Comparison of ENCODE assay signal across 16 cellular contexts in the genomic region with DNA sequence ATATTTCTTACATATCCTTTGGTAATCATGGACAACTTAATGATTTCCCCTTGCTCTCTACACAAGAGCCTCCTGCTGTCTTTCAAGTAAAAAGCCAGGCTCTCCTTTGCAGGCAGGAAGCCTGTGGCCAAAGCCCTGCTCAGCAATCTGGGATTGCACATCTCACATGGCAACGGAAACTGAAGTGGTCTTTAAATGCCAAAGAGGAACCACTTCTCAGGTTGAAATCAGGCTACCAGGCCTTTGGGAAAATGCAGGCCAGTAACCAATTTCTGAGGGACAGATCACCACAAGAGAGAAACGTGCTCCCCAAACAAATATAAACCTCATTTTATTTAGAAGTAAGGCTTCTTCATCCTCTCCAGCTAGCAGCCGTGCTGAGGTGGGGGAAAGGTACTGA.
DNase-seq lines count a peak whose midpoint lies in the region; ATAC-seq and TF ChIP-seq lines count a peak whose summit lies in the region.
"Had no signal": no experiment of that assay in that cellular context is flagged by ENCODE, and none has a peak within 500 bp of the region (broad histone marks: within the 10 kb centered on the region; RNA-seq: fewer than 3 reads in every experiment).

No MANE protein-coding gene starts in this region.

- intact Hi-C loops in natural killer cell (cut with micrococcal nuclease) = no loop called here

- no peak overlapping the region for H3K4me3 ChIP-seq in Peyer's patch
- H3K4me3 ChIP-seq: hepatocyte had no signal

- H3K27me3 ChIP-seq in Peyer's patch = no peaks in the 10 kb centered on the region
- H3K27me3 ChIP-seq: hepatocyte had no signal

- H3K4me1 Mint-ChIP-seq in natural killer cell treated with Interleukin-12 subunit alpha and Interleukin-12 subunit beta and Interleukin-15 and Interleukin-18, amount 100 ng/mL, for 72 hours (ENCODE audit: low read depth in 2 of 2) = peaks cover 25 to 34% of the 10 kb centered on the region in 2 donors
- H3K4me1 Mint-ChIP-seq in natural killer cell (peaks cover 15 to 36% of the 10 kb centered on the region in 2 donors), glutamatergic neuron (ENCODE audit: low read depth, unreplicated experiment) (no peaks in the 10 kb centered on the region)
- H3K4me1 Mint-ChIP-seq in activated CD8-positive, alpha-beta T cell treated with anti-CD3 and anti-CD28 coated beads, Interleukin-2, amount 10 ng/mL, durations not matched to agents 7 days and 5 days (ENCODE audit: low read depth) = peaks cover 81% of the 10 kb centered on the region
- H3K4me1 Mint-ChIP-seq: nephron progenitor cell had no signal

- no peaks in the 10 kb centered on the region for H3K9me3 ChIP-seq in Peyer's patch

- DNase-seq in natural killer cell treated with Interleukin-12 subunit alpha and Interleukin-12 subunit beta and Interleukin-15 and Interleukin-18, amount 100 ng/mL, for 72 hours (ENCODE audit: low spot score) = no peak
- DNase-seq in natural killer cell (no peak), NOMO-1 (lab: John Stamatoyannopoulos, UW; ENCODE audit: unreplicated experiment in 2 of 2) (peak; percentile 77 to 93), Peyer's patch (no peak), glutamatergic neuron (no peak)
- DNase-seq in activated CD8-positive, alpha-beta T cell treated with anti-CD3 and anti-CD28 coated beads, Interleukin-2, amount 10 ng/mL, durations not matched to agents 7 days and 5 days = no peak
- DNase-seq: effector memory CD4-positive, alpha-beta T cell; NCI-H2171; nephron progenitor cell; stimulated activated naive CD8-positive, alpha-beta T cell treated with anti-CD3 and anti-CD28 coated beads, Interleukin-15, amount 100 ng/mL, for 72 hours had no signal

- peaks cover 0 to 1% (median 0%) of the 10 kb centered on the region in 4 donors for H3K4me1 ChIP-seq in Peyer's patch

- H3K27ac ChIP-seq in Peyer's patch = no peak overlapping the region
- H3K27ac ChIP-seq: hepatocyte, VCaP had no signal

- no peak for TF ChIP-seq POLR2A in Peyer's patch (IDR thresholded peaks at IDR 0.05)

- no peak for ATAC-seq in natural killer cell treated with Interleukin-12 subunit alpha and Interleukin-12 subunit beta and Interleukin-15 and Interleukin-18, amount 100 ng/mL, for 72 hours
- ATAC-seq in natural killer cell = no peak
- no peak for ATAC-seq in activated CD8-positive, alpha-beta T cell treated with anti-CD3 and anti-CD28 coated beads, Interleukin-2, amount 10 ng/mL, durations not matched to agents 7 days and 5 days
- no peak for ATAC-seq in HG02759 (IDR thresholded peaks at IDR 0.05; ENCODE audit: unreplicated experiment)
- no peak for ATAC-seq in HG03439 (IDR thresholded peaks at IDR 0.05; ENCODE audit: unreplicated experiment)
- ATAC-seq: stimulated activated naive CD8-positive, alpha-beta T cell treated with anti-CD3 and anti-CD28 coated beads, Interleukin-15, amount 100 ng/mL, for 72 hours had no signal

- peaks cover 19% of the 10 kb centered on the region for H3K36me3 Mint-ChIP-seq in natural killer cell treated with Interleukin-12 subunit alpha and Interleukin-12 subunit beta and Interleukin-15 and Interleukin-18, amount 100 ng/mL, for 72 hours
- H3K36me3 Mint-ChIP-seq in natural killer cell (peaks cover 19% of the 10 kb centered on the region), glutamatergic neuron (ENCODE audit: unreplicated experiment) (no peaks in the 10 kb centered on the region)
- peaks cover 37% of the 10 kb centered on the region for H3K36me3 Mint-ChIP-seq in activated CD8-positive, alpha-beta T cell treated with anti-CD3 and anti-CD28 coated beads, Interleukin-2, amount 10 ng/mL, durations not matched to agents 7 days and 5 days (ENCODE audit: low read depth)
- H3K36me3 Mint-ChIP-seq: memory B cell had no signal

- POLR2A ChIA-PET in activated CD8-positive, alpha-beta T cell treated with anti-CD3 and anti-CD28 coated beads, Interleukin-2, amount 10 ng/mL, durations not matched to agents 7 days and 5 days (lab: Charles Lee) = no interaction called here

- H3K27ac Mint-ChIP-seq in natural killer cell treated with Interleukin-12 subunit alpha and Interleukin-12 subunit beta and Interleukin-15 and Interleukin-18, amount 100 ng/mL, for 72 hours = peak overlapping the region in 1 of 2 donors; percentile 52
- H3K27ac Mint-ChIP-seq in natural killer cell (no peak overlapping the region), glutamatergic neuron (ENCODE audit: unreplicated experiment) (no peak overlapping the region)
- peak overlapping the region; percentile 71 for H3K27ac Mint-ChIP-seq in activated CD8-positive, alpha-beta T cell treated with anti-CD3 and anti-CD28 coated beads, Interleukin-2, amount 10 ng/mL, durations not matched to agents 7 days and 5 days
- H3K27ac Mint-ChIP-seq: memory B cell, nephron progenitor cell had no signal

- H3K27me3 Mint-ChIP-seq in natural killer cell treated with Interleukin-12 subunit alpha and Interleukin-12 subunit beta and Interleukin-15 and Interleukin-18, amount 100 ng/mL, for 72 hours = no peaks in the 10 kb centered on the region
- H3K27me3 Mint-ChIP-seq in natural killer cell (ENCODE audit: low read depth in 2 of 2) (no peaks in the 10 kb centered on the region), glutamatergic neuron (ENCODE audit: unreplicated experiment) (peaks cover 5% of the 10 kb centered on the region)
- H3K27me3 Mint-ChIP-seq in activated CD8-positive, alpha-beta T cell treated with anti-CD3 and anti-CD28 coated beads, Interleukin-2, amount 10 ng/mL, durations not matched to agents 7 days and 5 days (ENCODE audit: low read depth) = no peaks in the 10 kb centered on the region
- H3K27me3 Mint-ChIP-seq: central memory CD8-positive, alpha-beta T cell; memory B cell; stimulated activated naive CD8-positive, alpha-beta T cell treated with anti-CD3 and anti-CD28 coated beads, Interleukin-15, amount 100 ng/mL, for 72 hours had no signal

- no peak for TF ChIP-seq CTCF in natural killer cell (IDR thresholded peaks at IDR 0.05)
- TF ChIP-seq CTCF in Peyer's patch (IDR thresholded peaks at IDR 0.05) = no peak
- TF ChIP-seq CTCF in glutamatergic neuron (IDR thresholded peaks at IDR 0.05; ENCODE audit: partially characterized antibody, unreplicated experiment) = no peak

- peaks cover 3% of the 10 kb centered on the region for H3K9me3 Mint-ChIP-seq in natural killer cell treated with Interleukin-12 subunit alpha and Interleukin-12 subunit beta and Interleukin-15 and Interleukin-18, amount 100 ng/mL, for 72 hours
- no peaks in the 10 kb centered on the region for H3K9me3 Mint-ChIP-seq in natural killer cell
- peaks cover 17% of the 10 kb centered on the region for H3K9me3 Mint-ChIP-seq in activated CD8-positive, alpha-beta T cell treated with anti-CD3 and anti-CD28 coated beads, Interleukin-2, amount 10 ng/mL, durations not matched to agents 7 days and 5 days (ENCODE audit: insufficient read depth)
- no peaks in the 10 kb centered on the region for H3K9me3 Mint-ChIP-seq in glutamatergic neuron (ENCODE audit: unreplicated experiment)
- H3K9me3 Mint-ChIP-seq: central memory CD8-positive, alpha-beta T cell had no signal

- H3K36me3 ChIP-seq in Peyer's patch = no peaks in the 10 kb centered on the region

- CTCF ChIA-PET in activated CD8-positive, alpha-beta T cell treated with anti-CD3 and anti-CD28 coated beads, Interleukin-2, amount 10 ng/mL, durations not matched to agents 7 days and 5 days (lab: Charles Lee) = no interaction called here

- peak overlapping the region; percentile 17 for H3K4me3 Mint-ChIP-seq in natural killer cell treated with Interleukin-12 subunit alpha and Interleukin-12 subunit beta and Interleukin-15 and Interleukin-18, amount 100 ng/mL, for 72 hours
- no peak overlapping the region for H3K4me3 Mint-ChIP-seq in natural killer cell
- no peak overlapping the region for H3K4me3 Mint-ChIP-seq in activated CD8-positive, alpha-beta T cell treated with anti-CD3 and anti-CD28 coated beads, Interleukin-2, amount 10 ng/mL, durations not matched to agents 7 days and 5 days
- no peak overlapping the region for H3K4me3 Mint-ChIP-seq in glutamatergic neuron (ENCODE audit: unreplicated experiment)
- H3K4me3 Mint-ChIP-seq: central memory CD8-positive, alpha-beta T cell; memory B cell; nephron progenitor cell; stimulated activated naive CD8-positive, alpha-beta T cell treated with anti-CD3 and anti-CD28 coated beads, Interleukin-15, amount 100 ng/mL, for 72 hours had no signal

Comparison
In these comparisons a context has a peak if more than half of its experiments do, and no peak if none do; other contexts are left out.
1. DNase-seq: peak in NOMO-1 (2 of 2); none in natural killer cell treated with Interleukin-12 subunit alpha and Interleukin-12 subunit beta and Interleukin-15 and Interleukin-18, amount 100 ng/mL, for 72 hours (single experiment), natural killer cell (single experiment), activated CD8-positive, alpha-beta T cell treated with anti-CD3 and anti-CD28 coated beads, Interleukin-2, amount 10 ng/mL, durations not matched to agents 7 days and 5 days (single experiment), Peyer's patch (0 of 3) and glutamatergic neuron (single experiment).